ENCODE assay signal across 8 cellular contexts in the genomic region with DNA sequence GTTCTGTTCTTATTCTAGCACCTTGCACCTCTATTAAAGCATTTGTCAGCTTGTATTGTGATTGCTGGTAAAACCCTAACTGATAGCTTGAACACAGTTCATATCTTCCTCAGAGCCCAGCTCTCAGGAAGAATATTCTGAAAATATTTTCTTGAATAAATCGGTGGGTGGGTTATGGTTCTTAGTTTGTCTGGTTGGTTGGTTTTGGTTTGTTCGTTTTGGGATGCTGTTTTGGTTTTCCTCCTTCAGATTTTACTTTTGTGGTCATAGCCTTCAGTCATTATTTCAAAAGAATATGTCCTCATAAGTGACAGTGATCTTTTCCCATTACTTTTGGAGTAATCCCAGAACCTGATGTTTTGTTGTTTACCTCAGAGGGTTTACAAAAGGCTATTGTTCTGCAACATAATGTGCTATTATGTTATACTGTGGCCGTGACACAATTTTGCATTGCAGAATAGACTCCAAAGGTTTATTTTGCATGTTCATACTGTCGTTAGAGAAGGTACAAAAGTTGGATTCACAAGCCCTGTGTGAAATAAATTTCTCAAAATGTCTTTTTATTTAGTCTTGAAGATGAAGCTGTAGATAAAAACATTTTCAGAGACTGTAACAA. TPM values are rescaled to one million over a fixed set of nuclear protein-coding genes. Genes with fewer than 3 reads are reported as not detected.
DNase-seq lines count a peak whose midpoint lies in the region; ATAC-seq and TF ChIP-seq lines count a peak whose summit lies in the region.

No MANE protein-coding gene starts in this region.

- intact Hi-C loops in activated CD4-positive, alpha-beta T cell treated with anti-CD3 and anti-CD28 coated beads for 36 hours (cut with DNase I, micrococcal nuclease): loop anchor here in 1 of 2 experiments (10.0 kb wide), 1 partner anchor 199 kb away; no protein-coding TSS in a partner anchor

- no peaks in the 10 kb centered on the region for H3K9me2 ChIP-seq in hepatocyte (replicated peaks; ENCODE audit: insufficient read depth)

- H3K9me3 ChIP-seq in hepatocyte (ENCODE audit: low read depth): no peaks in the 10 kb centered on the region

- CTCF ChIA-PET in activated CD4-positive, alpha-beta T cell treated with anti-CD3 and anti-CD28 coated beads for 36 hours (lab: Charles Lee): interaction anchor here (0.6 to 1.1 kb wide), 3 partner anchors 11 to 141 kb away, joined by 3 read pairs; no protein-coding TSS in a partner anchor
- CTCF ChIA-PET in activated CD4-positive, alpha-beta memory T cell treated with anti-CD3 and anti-CD28 coated beads, Interleukin-2, amount 10 ng/mL, durations not matched to agents 7 days and 5 days (lab: Charles Lee): interaction anchor here (0.8 to 1.4 kb wide), 2 partner anchors 215 to 1321 kb away, joined by 3 to 4 read pairs; partner anchors contain the start of gene ZNF106

- POLR2A ChIA-PET in activated CD4-positive, alpha-beta T cell treated with anti-CD3 and anti-CD28 coated beads for 36 hours (lab: Charles Lee): interaction anchor here (0.6 kb wide), 2 partner anchors 69 to 94 kb away, joined by 4 to 5 read pairs; no protein-coding TSS in a partner anchor
- POLR2A ChIA-PET in activated CD4-positive, alpha-beta memory T cell treated with anti-CD3 and anti-CD28 coated beads, Interleukin-2, amount 10 ng/mL, durations not matched to agents 7 days and 5 days (lab: Charles Lee): interaction anchor here (0.6 to 4.2 kb wide), 6 partner anchors 17 to 339 kb away, joined by 3 to 35 read pairs (median 4); partner anchors contain the start of genes HAUS2, LRRC57 and VPS39

- H3K4me2 ChIP-seq in hepatocyte: peak overlapping the region; percentile 82

- DNase-seq in activated CD4-positive, alpha-beta T cell treated with anti-CD3 and anti-CD28 coated beads for 36 hours: no peak
- DNase-seq in activated CD4-positive, alpha-beta T cell treated with anti-CD3 and anti-CD28 coated beads for 48 hours: no peak
- DNase-seq in activated CD4-positive, alpha-beta memory T cell treated with anti-CD3 and anti-CD28 coated beads, Interleukin-2, amount 10 ng/mL, durations not matched to agents 7 days and 5 days: no peak
- DNase-seq in hepatocyte (ENCODE audit: low spot score): no peak
- peak in 1 of 49 donors; percentile 20 for DNase-seq in substantia nigra (lab: John Stamatoyannopoulos, UW)
- DNase-seq in GM10266 (ENCODE audit: extremely low spot score): no peak
- DNase-seq in HPDE6-E6E7 (ENCODE audit: extremely low spot score): no peak

- H3K36me3 Mint-ChIP-seq in activated CD4-positive, alpha-beta T cell treated with anti-CD3 and anti-CD28 coated beads for 36 hours (ENCODE audit: low read depth): peaks cover 17% of the 10 kb centered on the region
- peaks cover 31% of the 10 kb centered on the region for H3K36me3 Mint-ChIP-seq in activated CD4-positive, alpha-beta memory T cell treated with anti-CD3 and anti-CD28 coated beads, Interleukin-2, amount 10 ng/mL, durations not matched to agents 7 days and 5 days (ENCODE audit: low read depth)

- H3K79me2 ChIP-seq in hepatocyte: peaks cover 36% of the 10 kb centered on the region

- H3K36me3 ChIP-seq in hepatocyte (replicated peaks; ENCODE audit: insufficient read depth, low read depth): no peaks in the 10 kb centered on the region

- TF ChIP-seq CTCF in hepatocyte (IDR thresholded peaks at IDR 0.05; ENCODE audit: poor library complexity) (no peak), GM10266 (IDR thresholded peaks at IDR 0.05; ENCODE audit: control insufficient read depth, insufficient read depth, low read depth, missing control alignments) (no peak)

- H3K4me3 ChIP-seq in hepatocyte: no peak overlapping the region

- no peaks in the 10 kb centered on the region for H3K27me3 ChIP-seq in hepatocyte

- H3K27me3 Mint-ChIP-seq in activated CD4-positive, alpha-beta T cell treated with anti-CD3 and anti-CD28 coated beads for 36 hours: no peaks in the 10 kb centered on the region
- no peaks in the 10 kb centered on the region for H3K27me3 Mint-ChIP-seq in activated CD4-positive, alpha-beta memory T cell treated with anti-CD3 and anti-CD28 coated beads, Interleukin-2, amount 10 ng/mL, durations not matched to agents 7 days and 5 days

- H3K27ac ChIP-seq in hepatocyte (no peak overlapping the region), substantia nigra (ENCODE audit: low read depth, low read length, poor library complexity, severe bottlenecking) (peak overlapping the region; percentile 99)

- peaks cover 10% of the 10 kb centered on the region for H3K4me1 ChIP-seq in hepatocyte (ENCODE audit: insufficient read depth)

- peak overlapping the region; percentile 58 for H2AFZ ChIP-seq in hepatocyte

- H3K9me3 Mint-ChIP-seq in activated CD4-positive, alpha-beta T cell treated with anti-CD3 and anti-CD28 coated beads for 36 hours (ENCODE audit: low read depth): no peaks in the 10 kb centered on the region
- H3K9me3 Mint-ChIP-seq in activated CD4-positive, alpha-beta memory T cell treated with anti-CD3 and anti-CD28 coated beads, Interleukin-2, amount 10 ng/mL, durations not matched to agents 7 days and 5 days: no peaks in the 10 kb centered on the region

- peak overlapping the region; percentile 82 for H3K27ac Mint-ChIP-seq in activated CD4-positive, alpha-beta T cell treated with anti-CD3 and anti-CD28 coated beads for 36 hours
- H3K27ac Mint-ChIP-seq in activated CD4-positive, alpha-beta memory T cell treated with anti-CD3 and anti-CD28 coated beads, Interleukin-2, amount 10 ng/mL, durations not matched to agents 7 days and 5 days: peak overlapping the region; percentile 66

- peaks cover 4% of the 10 kb centered on the region for H4K20me1 ChIP-seq in hepatocyte (ENCODE audit: insufficient read depth, poor library complexity, severe bottlenecking)

- H3K4me3 Mint-ChIP-seq in activated CD4-positive, alpha-beta T cell treated with anti-CD3 and anti-CD28 coated beads for 36 hours: peak overlapping the region; percentile 81
- H3K4me3 Mint-ChIP-seq in activated CD4-positive, alpha-beta memory T cell treated with anti-CD3 and anti-CD28 coated beads, Interleukin-2, amount 10 ng/mL, durations not matched to agents 7 days and 5 days: peak overlapping the region; percentile 96

- WGBS in hepatocyte (ENCODE audit: low lambda C conversion rate, missing lambda C conversion rate): 84% methylated on average over 4 of the region's 4 CpGs

- no peak for ATAC-seq in activated CD4-positive, alpha-beta T cell treated with anti-CD3 and anti-CD28 coated beads for 36 hours
- ATAC-seq in HG02642 (IDR thresholded peaks at IDR 0.05; ENCODE audit: poor library complexity, unreplicated experiment): no peak

- peaks cover 26% of the 10 kb centered on the region for H3K4me1 Mint-ChIP-seq in activated CD4-positive, alpha-beta T cell treated with anti-CD3 and anti-CD28 coated beads for 36 hours
- H3K4me1 Mint-ChIP-seq in activated CD4-positive, alpha-beta memory T cell treated with anti-CD3 and anti-CD28 coated beads, Interleukin-2, amount 10 ng/mL, durations not matched to agents 7 days and 5 days: peaks cover 40% of the 10 kb centered on the region

RNA-seq across cellular contexts. Expression of gene TMEM87A, which starts 2.7 kb away (rescaled TPM):
- total RNA-seq in activated CD4-positive, alpha-beta T cell treated with anti-CD3 and anti-CD28 coated beads for 36 hours: 10 to 100 TPM; 20.5 to 29.0 TPM
- total RNA-seq in activated CD4-positive, alpha-beta memory T cell treated with anti-CD3 and anti-CD28 coated beads, Interleukin-2, amount 10 ng/mL, durations not matched to agents 7 days and 5 days: 10 to 100 TPM; 39.2 to 40.3 TPM
- total RNA-seq in hepatocyte: 90.4 and 97.6 TPM in 2 replicates
- polyA plus RNA-seq in hepatocyte: 68.3 and 74.2 TPM in 2 replicates

RNA-seq across cellular contexts. Expression of gene GANC, which starts 2.9 kb away (rescaled TPM):
- total RNA-seq in activated CD4-positive, alpha-beta T cell treated with anti-CD3 and anti-CD28 coated beads for 36 hours: 10 to 100 TPM; 24.5 to 24.8 TPM
- total RNA-seq in activated CD4-positive, alpha-beta memory T cell treated with anti-CD3 and anti-CD28 coated beads, Interleukin-2, amount 10 ng/mL, durations not matched to agents 7 days and 5 days: 10 to 100 TPM; 28.3 to 31.5 TPM
- 11.2 and 13.6 TPM in 2 replicates for total RNA-seq in hepatocyte
- 9.1 and 12.5 TPM in 2 replicates for polyA plus RNA-seq in hepatocyte
